8 cellular contexts compared by ENCODE assay signal in the genomic region with DNA sequence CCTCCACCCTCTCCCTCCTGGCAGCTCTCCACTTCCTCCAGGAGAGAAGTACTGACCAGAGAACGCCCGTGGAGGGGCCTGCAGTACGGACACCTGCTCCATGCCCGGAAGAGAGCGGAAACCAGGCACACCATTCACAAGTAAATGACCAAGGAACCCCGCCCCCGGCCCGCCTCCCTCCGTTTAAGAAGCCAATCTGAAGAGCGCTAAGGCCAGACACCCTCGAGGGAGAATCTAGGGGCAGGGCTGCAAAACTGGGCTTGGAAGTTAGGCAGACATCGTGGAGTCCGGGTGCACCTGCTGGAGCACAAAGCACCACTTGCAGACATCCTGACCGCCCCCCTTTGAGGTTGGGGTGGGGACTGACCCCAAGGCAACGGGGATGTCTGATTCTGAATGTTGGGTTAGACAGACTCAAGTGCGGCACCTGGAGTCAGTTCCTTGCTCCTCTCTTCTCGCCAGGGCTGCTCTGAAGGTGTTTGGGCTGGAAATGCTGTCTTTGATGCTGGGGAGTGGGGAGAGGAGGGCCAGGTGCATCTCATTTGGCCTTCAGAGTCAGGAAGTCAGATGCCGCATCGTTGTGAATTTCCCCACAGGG. TPM values are rescaled to one million over a fixed set of nuclear protein-coding genes. Genes with fewer than 3 reads are reported as not detected.
DNase-seq lines count a peak whose midpoint lies in the region; ATAC-seq and TF ChIP-seq lines count a peak whose summit lies in the region.

No MANE protein-coding gene starts in this region.

- H3K4me1 ChIP-seq in A673 (ENCODE audit: insufficient read depth, low read length, poor library complexity, severe bottlenecking) (peaks cover 10% of the 10 kb centered on the region), lower lobe of right lung (peaks cover 28% of the 10 kb centered on the region)

- H3K36me3 ChIP-seq in A673 (ENCODE audit: insufficient read depth, low read length, poor library complexity, severe bottlenecking) (peaks cover 42% of the 10 kb centered on the region), lower lobe of right lung (peaks cover 41% of the 10 kb centered on the region)

- POLR2A ChIA-PET in A673 (lab: Charles Lee; ENCODE audit: low non-redundant PET) = interaction anchor here (0.7 kb wide), 1 partner anchor 38 kb away, joined by 4 read pairs; no protein-coding TSS in a partner anchor

- CTCF ChIA-PET in A673 (lab: Charles Lee) = interaction anchor here (1.1 kb wide), 1 partner anchor 14 kb away, joined by 3 read pairs; no protein-coding TSS in a partner anchor

- H3K9me3 ChIP-seq in A673 (ENCODE audit: low read depth, low read length, poor library complexity, severe bottlenecking) = no peaks in the 10 kb centered on the region
- no peaks in the 10 kb centered on the region for H3K9me3 ChIP-seq in lower lobe of right lung

- DNase-seq in A673 (ENCODE audit: low spot score) (peak; percentile 95), NCI-H526 treated with DMSO at 0.1 percent for 48 hours (lab: John Stamatoyannopoulos, UW) (peak; percentile 84), dorsolateral prefrontal cortex (peak in 5 of 10 donors; percentile 23 to 72 (median 62)), lower lobe of right lung (peak; percentile 86)
- DNase-seq in activated CD4-positive, alpha-beta T cell treated with anti-CD3 and anti-CD28 coated beads, Interleukin-2, amount 50 U/mL, for 1 hour = peak; percentile 76
- peak; percentile 57 for DNase-seq in stimulated activated CD8-positive, alpha-beta memory T cell treated with anti-CD3 and anti-CD28 coated beads, Interleukin-12 subunit alpha, Interleukin-12 subunit beta, amount 100 ng/mL, for 1 hour (ENCODE audit: low read depth)

- H3K4me3 ChIP-seq in A673 (ENCODE audit: low read depth, low read length, poor library complexity, severe bottlenecking) (peak overlapping the region; percentile 85), dorsolateral prefrontal cortex (peak overlapping the region; percentile 67 to 100 (median 95)), lower lobe of right lung (peak overlapping the region; percentile 100)

- BruUV-seq in A673 (replicated peaks; lab: Mats Ljungman, UMichigan) = no TSS peak

- intact Hi-C loops in A673 (cut with micrococcal nuclease; ENCODE audit: unreplicated experiment) (loop anchor here (5.0 kb wide), 1 partner anchor 36 kb away; no protein-coding TSS in a partner anchor), dorsolateral prefrontal cortex (cut with DNase I) (loop anchor here (2.0 to 5.0 kb wide), 4 partner anchors 38 to 84 kb away; partner anchors contain the start of genes ACTG1 (in 1 of the 2), NPLOC4 (in 1 of the 2) and TSPAN10 (in 1 of the 2)), lower lobe of right lung (cut with DNase I) (no loop called here)

- H3K27me3 ChIP-seq in A673 (replicated peaks; ENCODE audit: insufficient read depth, low read depth, low read length, poor library complexity) (no peaks in the 10 kb centered on the region), dorsolateral prefrontal cortex (no peaks in the 10 kb centered on the region), lower lobe of right lung (ENCODE audit: low read depth) (no peaks in the 10 kb centered on the region)

- H3K27ac ChIP-seq in A673 (ENCODE audit: low read depth, low read length, poor library complexity, severe bottlenecking) = peak overlapping the region; percentile 96
- peak overlapping the region in 53 of 59 donors; percentile 51 to 93 (median 84) for H3K27ac ChIP-seq in dorsolateral prefrontal cortex
- H3K27ac ChIP-seq in lower lobe of right lung = peak overlapping the region; percentile 86

- ATAC-seq in GM18861 (IDR thresholded peaks at IDR 0.05; ENCODE audit: unreplicated experiment) (peak; percentile 29), HG03354 (IDR thresholded peaks at IDR 0.05; ENCODE audit: poor library complexity, severe bottlenecking, unreplicated experiment) (peak; percentile 52), lower lobe of right lung (peak; percentile 83)

- TF ChIP-seq CTCF in A673 (conservative IDR thresholded peaks at IDR 0.05; ENCODE audit: low read depth, low read length) (0 out of 2 replicates have a peak, but pooled peaks have one; percentile 11), dorsolateral prefrontal cortex (IDR thresholded peaks at IDR 0.05 in 54 of 56, conservative IDR thresholded peaks at IDR 0.05 in 2 of 56; ENCODE audit: low read depth in 1 of 56, partially characterized antibody in 56 of 56) (peak in 1 of 56 donors; percentile 6), lower lobe of right lung (IDR thresholded peaks at IDR 0.05) (no peak)

RNA-seq across cellular contexts. Expression of gene FAAP100, which starts 1.0 kb away (rescaled TPM):
- total RNA-seq in A673 (2021) (49.4 and 49.5 TPM in 2 replicates), dorsolateral prefrontal cortex (10 to 100 TPM; 11.9 to 29.9 (median 19.3) TPM), lower lobe of right lung (26.0 TPM)

RNA-seq across cellular contexts. Expression of gene FSCN2, which starts 24.9 kb away (rescaled TPM):
- total RNA-seq in A673 (2021) (0.26 and 0.31 TPM in 2 replicates), dorsolateral prefrontal cortex (1 to 10 TPM in 111 of 120 experiments, under 1 TPM in 9; 0.52 to 5.1 (median 2.0) TPM), lower lobe of right lung (3.3 TPM)

RNA-seq across cellular contexts. Expression of gene ACTG1, which starts 40.5 kb away (rescaled TPM):
- 2,855 and 3,247 TPM in 2 replicates for total RNA-seq in A673 (2021)
- 1,000 to 10,000 TPM in 85 of 120 experiments, 100 to 1,000 TPM in 35; 558 to 1,589 (median 1,117) TPM for total RNA-seq in dorsolateral prefrontal cortex
- 1,821 TPM for total RNA-seq in lower lobe of right lung

Comparison
In these comparisons a context has a peak if more than half of its experiments do, and no peak if none do; other contexts are left out.
1. ATAC-seq: peak in every context shown above with its lines; median percentile 83 in lower lobe of right lung; 52 in HG03354; 29 in GM18861.